Comparison of ENCODE assay signal across 9 cellular contexts in the genomic region with DNA sequence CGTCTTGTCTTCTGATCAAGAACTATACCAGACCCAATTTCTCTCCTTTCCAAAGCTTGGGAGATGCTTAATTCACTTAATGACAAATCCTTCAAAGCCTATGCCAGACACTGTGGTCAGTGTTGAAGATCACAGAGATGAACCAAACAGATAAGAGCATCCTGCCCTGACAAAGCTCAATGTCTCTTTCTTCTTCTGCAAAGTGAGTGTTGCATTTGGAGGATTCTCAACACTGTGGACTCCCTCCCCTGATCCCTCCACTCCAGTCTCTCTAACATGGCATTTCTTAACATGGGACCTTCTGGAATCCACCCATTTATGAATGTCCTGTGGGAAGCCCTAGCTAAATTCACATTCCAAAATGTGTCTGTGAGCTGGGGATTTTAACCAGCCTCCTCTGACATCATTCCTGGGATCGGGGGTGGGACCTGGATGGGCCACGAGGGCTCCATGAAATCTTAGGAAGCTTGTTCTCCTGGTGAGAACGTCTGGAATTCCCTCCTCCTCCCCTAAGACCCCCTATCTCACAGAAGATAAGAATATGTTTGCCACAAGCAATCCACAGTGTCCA. TPM values are rescaled to one million over a fixed set of nuclear protein-coding genes. Genes with fewer than 3 reads are reported as not detected.
DNase-seq lines count a peak whose midpoint lies in the region; ATAC-seq, FAIRE-seq and TF ChIP-seq lines count a peak whose summit lies in the region.
"Had no signal": no experiment of that assay in that cellular context is flagged by ENCODE, and none has a peak within 500 bp of the region (broad histone marks: within the 10 kb centered on the region; RNA-seq: fewer than 3 reads in every experiment).

No MANE protein-coding gene starts in this region.

- intact Hi-C loops in colonic mucosa (cut with DNase I) = no loop called here

- TF ChIP-seq POLR2A in H54 (IDR thresholded peaks at IDR 0.05; ENCODE audit: low read depth, low read length) = no peak

- DNase-seq in colonic mucosa (no peak), smooth muscle cell (lab: John Stamatoyannopoulos, UW; ENCODE audit: unreplicated experiment) (no peak), H54 (ENCODE audit: insufficient read length, low spot score) (no peak), GM10266 (ENCODE audit: extremely low spot score) (no peak), amygdala (lab: John Stamatoyannopoulos, UW) (no peak), DMS 273 treated with DMSO at 0.1 percent for 48 hours (lab: John Stamatoyannopoulos, UW) (no peak)

- no peak for FAIRE-seq in H54 (lab: Jason Lieb, UNC)

- H3K4me3 ChIP-seq in colonic mucosa (no peak overlapping the region), smooth muscle cell (no peak overlapping the region)

- H3K27ac ChIP-seq in colonic mucosa = peak overlapping the region; percentile 61
- H3K27ac ChIP-seq in smooth muscle cell (ENCODE audit: low read depth) = peak overlapping the region; percentile 81

- H3F3A ChIP-seq in smooth muscle cell (ENCODE audit: low read depth) = peaks cover 13% of the 10 kb centered on the region

- WGBS in smooth muscle cell (ENCODE audit: low lambda C conversion rate) = 11% methylated on average over 4 of the region's 4 CpGs

- H3K4me2 ChIP-seq in smooth muscle cell = peak overlapping the region; percentile 69

- no peaks in the 10 kb centered on the region for H3K9me3 ChIP-seq in colonic mucosa
- H3K9me3 ChIP-seq in smooth muscle cell (replicated peaks; ENCODE audit: low read depth) = no peaks in the 10 kb centered on the region

- H3K36me3 ChIP-seq in colonic mucosa = no peaks in the 10 kb centered on the region
- H3K36me3 ChIP-seq in smooth muscle cell (ENCODE audit: low read depth) = no peaks in the 10 kb centered on the region

- peaks cover 20% of the 10 kb centered on the region for H4K20me1 ChIP-seq in smooth muscle cell (ENCODE audit: low read depth)

- no peaks in the 10 kb centered on the region for H3K79me2 ChIP-seq in smooth muscle cell (ENCODE audit: low read depth)

- no peak for TF ChIP-seq CTCF in colonic mucosa (IDR thresholded peaks at IDR 0.05)
- no peak for TF ChIP-seq CTCF in smooth muscle cell (IDR thresholded peaks at IDR 0.05; ENCODE audit: borderline replicate concordance, insufficient read depth, poor library complexity, severe bottlenecking)
- no peak for TF ChIP-seq CTCF in GM10266 (IDR thresholded peaks at IDR 0.05; ENCODE audit: control insufficient read depth, insufficient read depth, low read depth, missing control alignments)

- H3K27me3 ChIP-seq in colonic mucosa (no peaks in the 10 kb centered on the region), smooth muscle cell (ENCODE audit: low read depth) (no peaks in the 10 kb centered on the region)

- H3K4me1 ChIP-seq in colonic mucosa (peaks cover 21% of the 10 kb centered on the region), smooth muscle cell (ENCODE audit: low read depth) (peaks cover 10% of the 10 kb centered on the region)

- H3K9ac ChIP-seq in colonic mucosa (ENCODE audit: low read depth in 2 of 2, low read length in 2 of 2) (peak overlapping the region in 1 of 2 donors; percentile 41), smooth muscle cell (ENCODE audit: low read depth) (peak overlapping the region; percentile 44)

- H2AFZ ChIP-seq in smooth muscle cell (ENCODE audit: low read depth) = no peak overlapping the region

- peak; percentile 10 for ATAC-seq in GM19043 (IDR thresholded peaks at IDR 0.05; ENCODE audit: low read depth, unreplicated experiment)
- peak; percentile 1 for ATAC-seq in HG03439 (IDR thresholded peaks at IDR 0.05; ENCODE audit: unreplicated experiment)
- ATAC-seq: left lobe of liver had no signal

RNA-seq across cellular contexts. Expression of gene SYNE3, which starts 20.3 kb away (rescaled TPM):
- total RNA-seq in colonic mucosa (1 to 10 TPM; 7.3 to 9.5 TPM), smooth muscle cell (4.0 and 4.2 TPM in 2 replicates)
- 2.7 and 4.1 TPM in 2 replicates for polyA plus RNA-seq in smooth muscle cell

RNA-seq across cellular contexts. Expression of gene GLRX5, which starts 38.7 kb away (rescaled TPM):
- total RNA-seq in colonic mucosa (10 to 100 TPM; 51.9 to 64.6 TPM), smooth muscle cell (42.4 and 53.5 TPM in 2 replicates)
- polyA plus RNA-seq in smooth muscle cell = 79.8 and 84.3 TPM in 2 replicates
